Comparison of ENCODE assay signal across 17 cellular contexts in genomic region chr5:1152156-1152555, GRCh38. TPM values are rescaled to one million over a fixed set of nuclear protein-coding genes. Genes with fewer than 3 reads are reported as not detected.
A peak's percentile ranks its signal among the peaks of the same experiment; 100 is the strongest.
DNase-seq lines count a peak whose midpoint lies in the region; ATAC-seq and TF ChIP-seq lines count a peak whose summit lies in the region.
"Had no signal": no experiment of that assay in that cellular context is flagged by ENCODE, and none has a peak within 500 bp of the region (broad histone marks: within the 10 kb centered on the region; RNA-seq: fewer than 3 reads in every experiment).

No MANE protein-coding gene starts in this region.

- CTCF ChIA-PET in activated CD4-positive, alpha-beta T cell treated with anti-CD3 and anti-CD28 coated beads for 36 hours (lab: Charles Lee), result no interaction called here

- DNase-seq in activated gamma-delta T cell treated with Interleukin-2 at 50 U/mL for 16 hours, result peak; percentile 51
- no peak for DNase-seq in activated gamma-delta T cell (lab: John Stamatoyannopoulos, UW)
- peak; percentile 42 for DNase-seq in RPMI7951 (ENCODE audit: low read depth)
- DNase-seq in kidney tubule cell (ENCODE audit: low spot score), result peak; percentile 19
- DNase-seq in suprapubic skin (ENCODE audit: low spot score in 2 of 2), result no peak
- DNase-seq in neural progenitor cell (ENCODE audit: low spot score), result no peak
- DNase-seq in activated CD4-positive, alpha-beta T cell treated with anti-CD3 and anti-CD28 coated beads for 36 hours, result no peak
- no peak for DNase-seq in H9
- DNase-seq: activated CD4-positive, alpha-beta T cell treated with anti-CD3 and anti-CD28 coated beads for 48 hours; activated effector memory CD4-positive, alpha-beta T cell treated with Interleukin-2 at 50 U/mL for 16 hours; effector CD8-positive, alpha-beta T cell; mammary epithelial cell; NCI-H2171; pancreas had no signal

- H2AFZ ChIP-seq in neural progenitor cell (replicated peaks) (no peak overlapping the region), H9 (ENCODE audit: low read length) (no peak overlapping the region)

- intact Hi-C loops in activated CD4-positive, alpha-beta T cell treated with anti-CD3 and anti-CD28 coated beads for 36 hours (cut with DNase I, micrococcal nuclease), result no loop called here

- TF ChIP-seq POLR2A in suprapubic skin (IDR thresholded peaks at IDR 0.05), result no peak

- H4K20me1 ChIP-seq in neural progenitor cell (ENCODE audit: low read depth) (peaks cover 3% of the 10 kb centered on the region), H9 (ENCODE audit: control insufficient read depth, insufficient read depth, insufficient read length) (no peaks in the 10 kb centered on the region)

- H3K9me3 Mint-ChIP-seq in neural progenitor cell, result peaks cover 2% of the 10 kb centered on the region
- H3K9me3 Mint-ChIP-seq in activated CD4-positive, alpha-beta T cell treated with anti-CD3 and anti-CD28 coated beads for 36 hours (ENCODE audit: low read depth), result no peaks in the 10 kb centered on the region
- peaks cover 2 to 6% of the 10 kb centered on the region in 2 experiments; a peak in 3 of 5 replicates for H3K9me3 Mint-ChIP-seq in H9

- H2BK15ac ChIP-seq in H9 (ENCODE audit: low read depth, low read length), result no peak overlapping the region

- no peak overlapping the region for H3K18ac ChIP-seq in H9 (ENCODE audit: insufficient read length, low read depth, low read length)

- H3K36me3 Mint-ChIP-seq in neural progenitor cell (peaks cover under 1% of the 10 kb centered on the region), H9 (ENCODE audit: insufficient read depth in 1 of 3, low read depth in 3 of 3) (peaks cover 0 to 2% (median 0%) of the 10 kb centered on the region in 3 experiments; a peak in 2 of 7 replicates)
- H3K36me3 Mint-ChIP-seq in activated CD4-positive, alpha-beta T cell treated with anti-CD3 and anti-CD28 coated beads for 36 hours (ENCODE audit: low read depth), result no peaks in the 10 kb centered on the region

- no peak overlapping the region for H2BK12ac ChIP-seq in H9 (ENCODE audit: insufficient read length, low read depth, low read length)

- H3K4me1 Mint-ChIP-seq in neural progenitor cell, result peaks cover 18% of the 10 kb centered on the region
- H3K4me1 Mint-ChIP-seq in activated CD4-positive, alpha-beta T cell treated with anti-CD3 and anti-CD28 coated beads for 36 hours, result peaks cover 2% of the 10 kb centered on the region
- H3K4me1 Mint-ChIP-seq in H9, result peaks cover 5 to 15% of the 10 kb centered on the region in 2 experiments

- H2BK120ac ChIP-seq in H9 (ENCODE audit: low read depth, low read length, poor library complexity, severe bottlenecking), result no peak overlapping the region

- POLR2A ChIA-PET in activated CD4-positive, alpha-beta T cell treated with anti-CD3 and anti-CD28 coated beads for 36 hours (lab: Charles Lee), result no interaction called here

- no peak overlapping the region for H4K5ac ChIP-seq in H9 (ENCODE audit: insufficient read length, low read depth, low read length)

- H3K9ac ChIP-seq in neural progenitor cell, result no peak overlapping the region
- H3K9ac ChIP-seq in H9 (ENCODE audit: extremely low read depth, insufficient read length, low read length), result no peak overlapping the region

- no peak overlapping the region for H3K56ac ChIP-seq in H9 (ENCODE audit: insufficient read length, low read depth, low read length)

- no peaks in the 10 kb centered on the region for H3K23me2 ChIP-seq in H9 (ENCODE audit: insufficient read length, low read depth, low read length, poor library complexity, severe bottlenecking)

- H3K9me3 ChIP-seq in suprapubic skin, result no peaks in the 10 kb centered on the region
- no peaks in the 10 kb centered on the region for H3K9me3 ChIP-seq in neural progenitor cell (ENCODE audit: low read depth)
- no peaks in the 10 kb centered on the region for H3K9me3 ChIP-seq in H9 (ENCODE audit: control insufficient read depth, low read depth, low read length)
- H3K9me3 ChIP-seq: pancreas, thoracic aorta had no signal

- H3K27me3 Mint-ChIP-seq in neural progenitor cell (ENCODE audit: insufficient read depth, low read depth) (peaks cover 23% of the 10 kb centered on the region), H9 (ENCODE audit: low read depth) (peaks cover 40% of the 10 kb centered on the region)
- peaks cover 28% of the 10 kb centered on the region for H3K27me3 Mint-ChIP-seq in activated CD4-positive, alpha-beta T cell treated with anti-CD3 and anti-CD28 coated beads for 36 hours

- no peak overlapping the region for H3K4ac ChIP-seq in H9 (ENCODE audit: low read depth, low read length)

- no peak overlapping the region for H2AK5ac ChIP-seq in H9 (ENCODE audit: insufficient read length, low read length)

- H3T11ph ChIP-seq in H9 (ENCODE audit: low read length), result no peak overlapping the region

- H4K8ac ChIP-seq in H9 (replicated peaks; ENCODE audit: insufficient read length, low read depth, low read length), result no peak overlapping the region

- no peaks in the 10 kb centered on the region for H3K79me2 ChIP-seq in neural progenitor cell (ENCODE audit: low read depth)
- H3K79me2 ChIP-seq in H9 (ENCODE audit: insufficient read depth, low read length), result no peaks in the 10 kb centered on the region

- no peak for TF ChIP-seq EP300 in suprapubic skin (IDR thresholded peaks at IDR 0.05)

- H2BK20ac ChIP-seq in H9 (ENCODE audit: low read depth, low read length, poor library complexity, severe bottlenecking), result no peak overlapping the region

- H3K4me2 ChIP-seq in neural progenitor cell (no peak overlapping the region), H9 (ENCODE audit: insufficient read depth, insufficient read length, low read length) (no peak overlapping the region)

- H3K4me1 ChIP-seq in suprapubic skin (peaks cover 13% of the 10 kb centered on the region), neural progenitor cell (no peaks in the 10 kb centered on the region), H9 (ENCODE audit: insufficient read depth, low read length) (no peaks in the 10 kb centered on the region; the same call in 1 of the 2 replicates)
- H3K4me1 ChIP-seq: pancreas had no signal

- no peak overlapping the region for H3K23ac ChIP-seq in H9 (ENCODE audit: insufficient read length, low read depth, low read length)

- H3K4me3 Mint-ChIP-seq in neural progenitor cell (no peak overlapping the region), H9 (no peak overlapping the region)
- no peak overlapping the region for H3K4me3 Mint-ChIP-seq in activated CD4-positive, alpha-beta T cell treated with anti-CD3 and anti-CD28 coated beads for 36 hours

- H3K14ac ChIP-seq in H9 (ENCODE audit: insufficient read depth, low read length), result no peak overlapping the region

- H2BK5ac ChIP-seq in H9 (ENCODE audit: insufficient read length, low read length), result no peak overlapping the region

- no peak overlapping the region for H3K27ac Mint-ChIP-seq in neural progenitor cell
- H3K27ac Mint-ChIP-seq in activated CD4-positive, alpha-beta T cell treated with anti-CD3 and anti-CD28 coated beads for 36 hours, result no peak overlapping the region
- H3K27ac Mint-ChIP-seq in H9, result no peak overlapping the region

- no peaks in the 10 kb centered on the region for H3F3A ChIP-seq in neural progenitor cell (ENCODE audit: low read depth)

- H3K79me1 ChIP-seq in H9 (ENCODE audit: insufficient read depth, low read depth, low read length, poor library complexity, severe bottlenecking), result no peaks in the 10 kb centered on the region

- no peaks in the 10 kb centered on the region for H3K36me3 ChIP-seq in suprapubic skin
- no peaks in the 10 kb centered on the region for H3K36me3 ChIP-seq in neural progenitor cell
- H3K36me3 ChIP-seq: pancreas, thoracic aorta had no signal

- TF ChIP-seq CTCF in suprapubic skin (IDR thresholded peaks at IDR 0.05) (no peak), neural progenitor cell (IDR thresholded peaks at IDR 0.05) (no peak), H9 (conservative IDR thresholded peaks at IDR 0.05) (no peak)

- H3K27ac ChIP-seq in suprapubic skin (peak overlapping the region; percentile 7), neural progenitor cell (no peak overlapping the region), H9 (ENCODE audit: insufficient read length, low read depth, low read length) (no peak overlapping the region)
- H3K27ac ChIP-seq: thoracic aorta had no signal

- H3K27me3 ChIP-seq in suprapubic skin (peaks cover 56% of the 10 kb centered on the region), neural progenitor cell (peaks cover 49% of the 10 kb centered on the region), H9 (ENCODE audit: insufficient read depth, low read length) (peaks cover 14% of the 10 kb centered on the region; the same call in 1 of the 2 replicates)

- ATAC-seq in activated CD4-positive, alpha-beta T cell treated with anti-CD3 and anti-CD28 coated beads for 36 hours, result no peak

- H4K91ac ChIP-seq in H9 (ENCODE audit: insufficient read length, low read depth, low read length), result no peak overlapping the region

- WGBS in suprapubic skin, result 28% methylated on average over 6 of the region's 10 CpGs
- WGBS in H9 (ENCODE audit: extremely low coverage, insufficient read length, low lambda C conversion rate), result no CpG with 5 or more reads among the region's 10 CpGs

- H3K4me3 ChIP-seq in suprapubic skin, result no peak overlapping the region
- H3K4me3 ChIP-seq in neural progenitor cell, result no peak overlapping the region
- H3K4me3 ChIP-seq: pancreas, thoracic aorta had no signal

RNA-seq across cellular contexts. Expression of gene SLC12A7, which starts 40.3 kb away (rescaled TPM):
- 0.98 and 1.4 TPM in 2 replicates for total RNA-seq in RPMI7951 (2014; rRNA removed; shearing (Covaris generic))
- total RNA-seq in suprapubic skin (10 to 100 TPM in 3 of 4 donors, 1 to 10 TPM in 1; 8.6 to 29.0 (median 21.5) TPM), neural progenitor cell (ENCODE audit: low replicate concordance) (7.5 and 27.3 TPM in 2 replicates), H9 (2021) (30.8 and 30.9 TPM in 2 replicates)
- 10 to 100 TPM; 18.5 to 21.6 TPM for total RNA-seq in activated CD4-positive, alpha-beta T cell treated with anti-CD3 and anti-CD28 coated beads for 36 hours

RNA-seq across cellular contexts. Expression of gene SLC6A19, which starts 49.2 kb away (rescaled TPM):
- total RNA-seq in RPMI7951 (2014; rRNA removed; shearing (Covaris generic)), result not detected in 2 replicates
- total RNA-seq in suprapubic skin (under 1 TPM in 1 of 4 donors, not detected in 3; 0.23 TPM), neural progenitor cell (ENCODE audit: low replicate concordance) (not detected in 2 replicates), H9 (2021) (not detected in 2 replicates)
- total RNA-seq in activated CD4-positive, alpha-beta T cell treated with anti-CD3 and anti-CD28 coated beads for 36 hours, result not detected
- total RNA-seq: bronchial epithelial cell, fibroblast of villous mesenchyme, mammary epithelial cell, thoracic aorta had no signal

Comparison
In these comparisons a context has a peak if more than half of its experiments do, and no peak if none do; other contexts are left out.
1. DNase-seq: peak in activated gamma-delta T cell treated with Interleukin-2 at 50 U/mL for 16 hours (single experiment), RPMI7951 (single experiment) and kidney tubule cell (single experiment); none in activated gamma-delta T cell (single experiment), suprapubic skin (0 of 2), neural progenitor cell (single experiment), activated CD4-positive, alpha-beta T cell treated with anti-CD3 and anti-CD28 coated beads for 36 hours (single experiment) and H9 (single experiment).